Comparison of ENCODE assay signal across 2 cellular contexts in genomic region chr11:2719831-2720603, GRCh38.
A peak's percentile ranks its signal among the peaks of the same experiment; 100 is the strongest.
TF ChIP-seq lines count a peak whose summit lies in the region.

No MANE protein-coding gene starts in this region.

TF ChIP-seq in HepG2, 621 proteins besides CTCF, POLR2A, EP300 and RAD21 (continues in another document):
- TF ChIP-seq JARID2 (CRISPR knock-in tag; IDR thresholded peaks at IDR 0.05; ENCODE audit: insufficient replicate concordance), result no peak
- TF ChIP-seq, protein P1, sequence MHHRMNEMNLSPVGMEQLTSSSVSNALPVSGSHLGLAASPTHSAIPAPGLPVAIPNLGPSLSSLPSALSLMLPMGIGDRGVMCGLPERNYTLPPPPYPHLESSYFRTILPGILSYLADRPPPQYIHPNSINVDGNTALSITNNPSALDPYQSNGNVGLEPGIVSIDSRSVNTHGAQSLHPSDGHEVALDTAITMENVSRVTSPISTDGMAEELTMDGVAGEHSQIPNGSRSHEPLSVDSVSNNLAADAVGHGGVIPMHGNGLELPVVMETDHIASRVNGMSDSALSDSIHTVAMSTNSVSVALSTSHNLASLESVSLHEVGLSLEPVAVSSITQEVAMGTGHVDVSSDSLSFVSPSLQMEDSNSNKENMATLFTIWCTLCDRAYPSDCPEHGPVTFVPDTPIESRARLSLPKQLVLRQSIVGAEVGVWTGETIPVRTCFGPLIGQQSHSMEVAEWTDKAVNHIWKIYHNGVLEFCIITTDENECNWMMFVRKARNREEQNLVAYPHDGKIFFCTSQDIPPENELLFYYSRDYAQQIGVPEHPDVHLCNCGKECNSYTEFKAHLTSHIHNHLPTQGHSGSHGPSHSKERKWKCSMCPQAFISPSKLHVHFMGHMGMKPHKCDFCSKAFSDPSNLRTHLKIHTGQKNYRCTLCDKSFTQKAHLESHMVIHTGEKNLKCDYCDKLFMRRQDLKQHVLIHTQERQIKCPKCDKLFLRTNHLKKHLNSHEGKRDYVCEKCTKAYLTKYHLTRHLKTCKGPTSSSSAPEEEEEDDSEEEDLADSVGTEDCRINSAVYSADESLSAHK (CRISPR knock-in tag; IDR thresholded peaks at IDR 0.05; ENCODE audit: borderline replicate concordance), result no peak
- no peak for TF ChIP-seq HCFC1 (IDR thresholded peaks at IDR 0.05; ENCODE audit: low read depth, low read length)
- TF ChIP-seq ZNF441 (CRISPR knock-in tag; IDR thresholded peaks at IDR 0.05; ENCODE audit: borderline replicate concordance), result no peak
- TF ChIP-seq, protein P2, sequence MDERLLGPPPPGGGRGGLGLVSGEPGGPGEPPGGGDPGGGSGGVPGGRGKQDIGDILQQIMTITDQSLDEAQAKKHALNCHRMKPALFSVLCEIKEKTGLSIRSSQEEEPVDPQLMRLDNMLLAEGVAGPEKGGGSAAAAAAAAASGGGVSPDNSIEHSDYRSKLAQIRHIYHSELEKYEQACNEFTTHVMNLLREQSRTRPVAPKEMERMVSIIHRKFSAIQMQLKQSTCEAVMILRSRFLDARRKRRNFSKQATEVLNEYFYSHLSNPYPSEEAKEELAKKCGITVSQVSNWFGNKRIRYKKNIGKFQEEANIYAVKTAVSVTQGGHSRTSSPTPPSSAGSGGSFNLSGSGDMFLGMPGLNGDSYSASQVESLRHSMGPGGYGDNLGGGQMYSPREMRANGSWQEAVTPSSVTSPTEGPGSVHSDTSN (CRISPR knock-in tag; IDR thresholded peaks at IDR 0.05), result no peak
- TF ChIP-seq ZNF574 (CRISPR knock-in tag; IDR thresholded peaks at IDR 0.05), result no peak
- no peak for TF ChIP-seq FOXM1 (CRISPR knock-in tag; IDR thresholded peaks at IDR 0.05)
- 0 out of 2 replicates have a peak, but pooled peaks have one; percentile 53 for TF ChIP-seq ZNF652 (CRISPR knock-in tag; IDR thresholded peaks at IDR 0.05; ENCODE audit: borderline replicate concordance, low read depth)
- peak; percentile 72 for TF ChIP-seq MAX (IDR thresholded peaks at IDR 0.05)
- no peak for TF ChIP-seq ZNF280D (CRISPR knock-in tag; IDR thresholded peaks at IDR 0.05)

TF ChIP-seq in H1, 55 proteins besides CTCF, POLR2A, EP300 and RAD21:
- TF ChIP-seq MAX (IDR thresholded peaks at IDR 0.05) (0 out of 2 replicates have a peak, but pooled peaks have one; percentile 41), RBBP5 (IDR thresholded peaks at IDR 0.05; ENCODE audit: borderline replicate concordance, low read depth, low read length) (no peak), RNF2 (IDR thresholded peaks at IDR 0.05; ENCODE audit: borderline replicate concordance, low read depth, low read length, missing control alignments, poor library complexity, severe bottlenecking) (no peak)
